Comparison of ENCODE assay signal across 17 cellular contexts in genomic region chr10:101557541-101557940, GRCh38. TPM values are rescaled to one million over a fixed set of nuclear protein-coding genes. Genes with fewer than 3 reads are reported as not detected.
DNase-seq lines count a peak whose midpoint lies in the region; ATAC-seq, FAIRE-seq and TF ChIP-seq lines count a peak whose summit lies in the region.
"Had no signal": no experiment of that assay in that cellular context is flagged by ENCODE, and none has a peak within 500 bp of the region (broad histone marks: within the 10 kb centered on the region; RNA-seq: fewer than 3 reads in every experiment).

No MANE protein-coding gene starts in this region.

- in situ Hi-C loops in mammary epithelial cell (cut with MboI; ENCODE audit: low sequenced_read_pairs in 2 of 2): no loop called here

- H3K4me3 Mint-ChIP-seq in T-helper 2 cell treated with Interferon-gamma antibody and Interleukin-4, amounts not matched to agents 5 μg/mL and 100 μg/mL, for 36 hours: peak overlapping the region; percentile 9
- H3K4me3 Mint-ChIP-seq in MCF 10A (ENCODE audit: unreplicated experiment): no peak overlapping the region
- H3K4me3 Mint-ChIP-seq in glutamatergic neuron (ENCODE audit: unreplicated experiment): no peak overlapping the region
- H3K4me3 Mint-ChIP-seq: GM23338 had no signal

- no peak overlapping the region for H2BK120ac ChIP-seq in H1 (replicated peaks; ENCODE audit: low read depth, low read length)

- H3K79me1 ChIP-seq in H1 (ENCODE audit: low read depth, low read length): no peaks in the 10 kb centered on the region

- CTCF ChIA-PET in MCF 10A (lab: Yijun Ruan, JAX) (interaction anchor here (0.6 to 2.0 kb wide), 5 partner anchors 13 to 343 kb away, joined by 3 to 12 read pairs (median 4); no protein-coding TSS in a partner anchor), mammary epithelial cell (lab: Charles Lee; ENCODE audit: low non-redundant PET) (no interaction called here), H1 (lab: Charles Lee; ENCODE audit: partially characterized antibody) (interaction anchor here (1.1 to 8.5 kb wide), 8 partner anchors 12 to 344 kb away, joined by 3 to 65 read pairs (median 6); no protein-coding TSS in a partner anchor)

- ATAC-seq in HG03097 (IDR thresholded peaks at IDR 0.05; ENCODE audit: low FRiP score, unreplicated experiment): no peak

- H3K4me3 ChIP-seq in mammary epithelial cell (replicated peaks in 1 of 3; ENCODE audit: insufficient read depth in 1 of 3, low read depth in 2 of 3, low read length in 3 of 3) (no peak overlapping the region), H1 (ENCODE audit: extremely low read depth in 1 of 4, insufficient read depth in 2 of 4, low read depth in 3 of 4, low read length in 4 of 4) (no peak overlapping the region)
- H3K4me3 ChIP-seq: GM23338, Peyer's patch had no signal

- DNase-seq in T-helper 2 cell treated with Interferon-gamma antibody and Interleukin-4, amounts not matched to agents 5 μg/mL and 100 μg/mL, for 36 hours (ENCODE audit: low spot score): no peak
- no peak for DNase-seq in T-helper 2 cell
- DNase-seq in MCF 10A (ENCODE audit: unreplicated experiment): no peak
- no peak for DNase-seq in mammary epithelial cell
- no peak for DNase-seq in H1 (ENCODE audit: low read depth in 1 of 2, low spot score in 2 of 2)
- no peak for DNase-seq in glutamatergic neuron
- no peak for DNase-seq in erythroblast (lab: John Stamatoyannopoulos, UW)
- DNase-seq: CD8-positive, alpha-beta memory T cell; DMS53; NCI-H1105 treated with DMSO at 0.1 percent for 48 hours; NCI-H1694; NCI-H2081 treated with DMSO at 0.1 percent for 48 hours; Peyer's patch; Right ventricle myocardium superior had no signal

- H2BK20ac ChIP-seq in H1 (ENCODE audit: low read length): 0 out of 2 replicates have a peak overlapping the region, but pooled peaks have one; percentile 49

- no peak overlapping the region for H3K23ac ChIP-seq in H1 (ENCODE audit: insufficient read length)

- H3K23me2 ChIP-seq in H1 (ENCODE audit: low read depth, low read length): no peaks in the 10 kb centered on the region

- H2AK5ac ChIP-seq in H1 (ENCODE audit: low read depth, low read length): no peak overlapping the region

- TF ChIP-seq POLR2A in H1 (IDR thresholded peaks at IDR 0.05; ENCODE audit: control extremely low read depth in 1 of 2, low read depth in 2 of 2, low read length in 2 of 2) (no peak), erythroblast (IDR thresholded peaks at IDR 0.05; ENCODE audit: low read length) (no peak)

- H4K20me1 ChIP-seq in mammary epithelial cell (ENCODE audit: insufficient read depth, low read length) (no peaks in the 10 kb centered on the region), H1 (replicated peaks in 1 of 2; ENCODE audit: control insufficient read depth in 1 of 2, insufficient read depth in 2 of 2, low read length in 2 of 2) (peaks cover 0 to 2% of the 10 kb centered on the region in 2 experiments)

- intact Hi-C loops in MCF 10A (cut with micrococcal nuclease) (no loop called here), mammary epithelial cell (cut with micrococcal nuclease) (no loop called here)

- H3K14ac ChIP-seq in H1 (ENCODE audit: insufficient read length): no peak overlapping the region

- H3K4ac ChIP-seq in H1 (replicated peaks; ENCODE audit: insufficient read length, low read depth, low read length): no peak overlapping the region

- H3K4me1 ChIP-seq in mammary epithelial cell (ENCODE audit: insufficient read depth, low read length): peaks cover 16% of the 10 kb centered on the region
- H3K4me1 ChIP-seq in H1 (replicated peaks in 1 of 4; ENCODE audit: control insufficient read depth in 3 of 4, insufficient read depth in 4 of 4, low read length in 3 of 4): peaks cover 0 to 2% (median 0%) of the 10 kb centered on the region in 4 experiments; a peak in 2 of 7 replicates
- H3K4me1 ChIP-seq: Peyer's patch had no signal

- peak overlapping the region; percentile 52; the same call in 1 of the 2 replicates for H2BK5ac ChIP-seq in H1 (ENCODE audit: low read depth, low read length)

- H2BK12ac ChIP-seq in H1 (ENCODE audit: low read depth, low read length): no peak overlapping the region; the same call in 1 of the 2 replicates

- H3K9ac ChIP-seq in mammary epithelial cell (ENCODE audit: insufficient read depth, low read length): no peak overlapping the region
- H3K9ac ChIP-seq in H1 (replicated peaks in 1 of 4; ENCODE audit: extremely low read depth in 1 of 4, low read depth in 3 of 4, low read length in 3 of 4): no peak overlapping the region

- POLR2A ChIA-PET in MCF 10A (lab: Yijun Ruan, JAX) (interaction anchor here (0.7 to 1.5 kb wide), 3 partner anchors 13 to 336 kb away, joined by 3 to 5 read pairs (median 3); no protein-coding TSS in a partner anchor), H1 (lab: Charles Lee; ENCODE audit: partially characterized antibody) (no interaction called here)

- no peak for TF ChIP-seq EP300 in H1 (IDR thresholded peaks at IDR 0.05; ENCODE audit: borderline replicate concordance in 1 of 2, low read depth in 2 of 2, low read length in 2 of 2)

- peaks cover 7% of the 10 kb centered on the region for H3K36me3 Mint-ChIP-seq in T-helper 2 cell treated with Interferon-gamma antibody and Interleukin-4, amounts not matched to agents 5 μg/mL and 100 μg/mL, for 36 hours (ENCODE audit: low read depth)
- H3K36me3 Mint-ChIP-seq in MCF 10A (ENCODE audit: insufficient read depth, unreplicated experiment) (peaks cover 20% of the 10 kb centered on the region), glutamatergic neuron (ENCODE audit: unreplicated experiment) (peaks cover 4% of the 10 kb centered on the region)

- H4K91ac ChIP-seq in H1 (replicated peaks; ENCODE audit: insufficient read length, low read length): no peak overlapping the region

- no peak overlapping the region for H4K8ac ChIP-seq in H1 (ENCODE audit: extremely low read depth, insufficient read depth, low read length)

- TF ChIP-seq RAD21 in H1 (IDR thresholded peaks at IDR 0.05 in 1 of 2, conservative IDR thresholded peaks at IDR 0.05 in 1 of 2; ENCODE audit: low read depth in 2 of 2, low read length in 2 of 2): no peak

- H3K36me3 ChIP-seq in mammary epithelial cell (ENCODE audit: insufficient read depth, low read length): no peaks in the 10 kb centered on the region
- no peaks in the 10 kb centered on the region for H3K36me3 ChIP-seq in H1 (ENCODE audit: control insufficient read depth in 2 of 4, insufficient read depth in 4 of 4, low read length in 3 of 4)

- H3K4me1 Mint-ChIP-seq in T-helper 2 cell treated with Interferon-gamma antibody and Interleukin-4, amounts not matched to agents 5 μg/mL and 100 μg/mL, for 36 hours (ENCODE audit: low read depth): peaks cover 16% of the 10 kb centered on the region
- peaks cover 11% of the 10 kb centered on the region for H3K4me1 Mint-ChIP-seq in MCF 10A (ENCODE audit: insufficient read depth, unreplicated experiment)
- peaks cover 4% of the 10 kb centered on the region for H3K4me1 Mint-ChIP-seq in glutamatergic neuron (ENCODE audit: low read depth, unreplicated experiment)

- H3K9me3 ChIP-seq in mammary epithelial cell (replicated peaks; ENCODE audit: insufficient read depth, low read length) (no peaks in the 10 kb centered on the region), H1 (ENCODE audit: insufficient read depth in 2 of 2, low read depth in 1 of 2, low read length in 1 of 2) (no peaks in the 10 kb centered on the region)
- H3K9me3 ChIP-seq: Peyer's patch had no signal

- FAIRE-seq in H1 (lab: Jason Lieb, UNC): no peak
- FAIRE-seq: GM18507 had no signal

- H3K27me3 Mint-ChIP-seq in T-helper 2 cell treated with Interferon-gamma antibody and Interleukin-4, amounts not matched to agents 5 μg/mL and 100 μg/mL, for 36 hours (ENCODE audit: low read depth): no peaks in the 10 kb centered on the region
- H3K27me3 Mint-ChIP-seq in MCF 10A (ENCODE audit: insufficient read depth, unreplicated experiment): no peaks in the 10 kb centered on the region
- peaks cover 7% of the 10 kb centered on the region for H3K27me3 Mint-ChIP-seq in glutamatergic neuron (ENCODE audit: unreplicated experiment)

- H3K27ac Mint-ChIP-seq in T-helper 2 cell treated with Interferon-gamma antibody and Interleukin-4, amounts not matched to agents 5 μg/mL and 100 μg/mL, for 36 hours: no peak overlapping the region
- H3K27ac Mint-ChIP-seq in MCF 10A (ENCODE audit: low read depth, unreplicated experiment) (peak overlapping the region; percentile 93), glutamatergic neuron (ENCODE audit: unreplicated experiment) (no peak overlapping the region)
- H3K27ac Mint-ChIP-seq: GM23338 had no signal

- TF ChIP-seq CTCF in MCF 10A (IDR thresholded peaks at IDR 0.05; ENCODE audit: unreplicated experiment) (no peak), mammary epithelial cell (conservative IDR thresholded peaks at IDR 0.05 in 1 of 2, IDR thresholded peaks at IDR 0.05 in 1 of 2; ENCODE audit: extremely low read depth in 1 of 2, insufficient read depth in 1 of 2, low read depth in 1 of 2, low read length in 2 of 2) (no peak), H1 (IDR thresholded peaks at IDR 0.05; ENCODE audit: control extremely low read depth in 1 of 3, insufficient read depth in 1 of 3, low read depth in 1 of 3, low read length in 3 of 3) (no peak), glutamatergic neuron (IDR thresholded peaks at IDR 0.05; ENCODE audit: partially characterized antibody, unreplicated experiment) (no peak)

- 100% methylated on average over 2 of the region's 2 CpGs for WGBS in mammary epithelial cell (ENCODE audit: low coverage, missing lambda C conversion rate)
- WGBS in H1 (ENCODE audit: extremely low coverage in 1 of 2, insufficient coverage in 1 of 2, insufficient read length in 1 of 2, insufficient replicate concordance in 2 of 2, low coverage in 1 of 2, low lambda C conversion rate in 2 of 2, missing lambda C conversion rate in 1 of 2), 2 experiments: 78% methylated on average over 2 of the region's 2 CpGs; no CpG with 5 or more reads in 1 of the 2 experiments

- dilution Hi-C loops in mammary epithelial cell (cut with HindIII; ENCODE audit: low sequenced_read_pairs): no loop called here

- BruUV-seq in MCF 10A (replicated peaks; lab: Mats Ljungman, UMichigan): no TSS peak
- no TSS peak for BruUV-seq in mammary epithelial cell (replicated peaks; lab: Mats Ljungman, UMichigan)

- H3K9me3 Mint-ChIP-seq in T-helper 2 cell treated with Interferon-gamma antibody and Interleukin-4, amounts not matched to agents 5 μg/mL and 100 μg/mL, for 36 hours: no peaks in the 10 kb centered on the region
- H3K9me3 Mint-ChIP-seq in MCF 10A (ENCODE audit: unreplicated experiment) (no peaks in the 10 kb centered on the region), glutamatergic neuron (ENCODE audit: unreplicated experiment) (peaks cover 6% of the 10 kb centered on the region)
- H3K9me3 Mint-ChIP-seq: CD8-positive, alpha-beta memory T cell; GM23338 had no signal

- H3K79me2 ChIP-seq in mammary epithelial cell (ENCODE audit: insufficient read depth, low read length) (no peaks in the 10 kb centered on the region), H1 (ENCODE audit: control insufficient read depth in 1 of 2, insufficient read depth in 2 of 2, low read length in 2 of 2) (no peaks in the 10 kb centered on the region)

- H3K56ac ChIP-seq in H1 (replicated peaks; ENCODE audit: insufficient read length, low read depth, low read length): no peak overlapping the region

- H2AFZ ChIP-seq in mammary epithelial cell (ENCODE audit: low read depth, low read length): no peak overlapping the region
- H2AFZ ChIP-seq in H1 (ENCODE audit: low read length): no peak overlapping the region
- H2AFZ ChIP-seq: GM23338 had no signal

- no peak overlapping the region for H4K5ac ChIP-seq in H1 (ENCODE audit: insufficient read length, low read depth, low read length)

- no peak overlapping the region for H3K27ac ChIP-seq in mammary epithelial cell (ENCODE audit: insufficient read depth, low read depth, low read length)
- no peak overlapping the region for H3K27ac ChIP-seq in H1 (ENCODE audit: low read depth, low read length)
- H3K27ac ChIP-seq: Peyer's patch had no signal

- H3K27me3 ChIP-seq in mammary epithelial cell (ENCODE audit: insufficient read depth, low read length) (no peaks in the 10 kb centered on the region), H1 (replicated peaks in 1 of 4; ENCODE audit: control insufficient read depth in 3 of 4, extremely low read depth in 1 of 4, insufficient read depth in 3 of 4, low read length in 3 of 4) (no peaks in the 10 kb centered on the region)
- H3K27me3 ChIP-seq: Peyer's patch had no signal

- H3K18ac ChIP-seq in H1 (ENCODE audit: extremely low read depth, low read length): 0 out of 2 replicates have a peak overlapping the region, but pooled peaks have one; percentile 15

- H2BK15ac ChIP-seq in H1 (ENCODE audit: low read length): no peak overlapping the region

- H3K4me2 ChIP-seq in mammary epithelial cell (ENCODE audit: insufficient read depth, low read depth, low read length): no peak overlapping the region
- no peak overlapping the region for H3K4me2 ChIP-seq in H1 (ENCODE audit: insufficient read depth in 1 of 2, low read depth in 2 of 2, low read length in 2 of 2)
- H3K4me2 ChIP-seq: GM23338 had no signal

RNA-seq across cellular contexts. Expression of gene POLL, which starts 30.5 kb away (rescaled TPM):
- 38.5 and 40.7 TPM in 2 replicates for total RNA-seq in MCF 10A (2022)
- 10 to 100 TPM; 14.7 to 30.3 TPM for total RNA-seq in mammary epithelial cell
- polyA plus RNA-seq in mammary epithelial cell: 17.7 TPM
- polyA minus RNA-seq in mammary epithelial cell: 40.8 TPM
- 26.1 and 26.8 TPM in 2 replicates for total RNA-seq in H1 (2021; fragmentation: NEBNext Ultra II Directional; extraction: Animal tissue kit (Norgen Biotek cat#: 25700))
- 45.9 and 69.5 TPM in 2 replicates for polyA plus RNA-seq in H1 (2011; rRNA removed)
- 40.2 TPM for polyA plus RNA-seq in H1 (2011; cell fraction: cytosol; rRNA removed)
- 78.2 TPM for polyA plus RNA-seq in H1 (2011; cell fraction: nucleus; rRNA removed)
- polyA plus RNA-seq in H1 (2012, experiment 1 of 2): 22.9 to 29.5 TPM (median 25.5 TPM) in 4 replicates
- polyA plus RNA-seq in H1 (2012, experiment 2 of 2): 21.8 TPM
- 16.7 TPM for polyA plus RNA-seq in H1 (2013, experiment 1 of 2)
- polyA plus RNA-seq in H1 (2013, experiment 2 of 2): 14.7 TPM
- 41.7 and 64.6 TPM in 2 replicates for polyA minus RNA-seq in H1 (2011; rRNA and poly(A)+ RNA removed)
- polyA minus RNA-seq in H1 (2011; cell fraction: cytosol; rRNA and poly(A)+ RNA removed): 26.7 TPM
- 46.5 TPM for polyA minus RNA-seq in H1 (2011; cell fraction: nucleus; rRNA and poly(A)+ RNA removed)
- total RNA-seq in glutamatergic neuron (ENCODE audit: unreplicated experiment): 33.4 TPM

RNA-seq across cellular contexts. Expression of gene DPCD, which starts 30.6 kb away (rescaled TPM):
- 24.2 and 25.7 TPM in 2 replicates for total RNA-seq in MCF 10A (2022)
- total RNA-seq in mammary epithelial cell: 10 to 100 TPM; 25.8 to 32.2 TPM
- 57.6 TPM for polyA plus RNA-seq in mammary epithelial cell
- 47.5 TPM for polyA minus RNA-seq in mammary epithelial cell
- 18.8 and 21.2 TPM in 2 replicates for total RNA-seq in H1 (2021; fragmentation: NEBNext Ultra II Directional; extraction: Animal tissue kit (Norgen Biotek cat#: 25700))
- 25.2 and 31.4 TPM in 2 replicates for polyA plus RNA-seq in H1 (2011; rRNA removed)
- polyA plus RNA-seq in H1 (2011; cell fraction: cytosol; rRNA removed): 46.4 TPM
- polyA plus RNA-seq in H1 (2011; cell fraction: nucleus; rRNA removed): 19.5 TPM
- polyA plus RNA-seq in H1 (2012, experiment 1 of 2): 31.3 to 40.4 TPM (median 36.3 TPM) in 4 replicates
- polyA plus RNA-seq in H1 (2012, experiment 2 of 2): 12.0 TPM
- 23.2 TPM for polyA plus RNA-seq in H1 (2013, experiment 1 of 2)
- polyA plus RNA-seq in H1 (2013, experiment 2 of 2): 25.8 TPM
- 10.9 and 16.1 TPM in 2 replicates for polyA minus RNA-seq in H1 (2011; rRNA and poly(A)+ RNA removed)
- polyA minus RNA-seq in H1 (2011; cell fraction: cytosol; rRNA and poly(A)+ RNA removed): 4.7 TPM
- 6.5 TPM for polyA minus RNA-seq in H1 (2011; cell fraction: nucleus; rRNA and poly(A)+ RNA removed)
- total RNA-seq in glutamatergic neuron (ENCODE audit: unreplicated experiment): 10.1 TPM
